36 cellular contexts compared by ENCODE assay signal in the genomic region with DNA sequence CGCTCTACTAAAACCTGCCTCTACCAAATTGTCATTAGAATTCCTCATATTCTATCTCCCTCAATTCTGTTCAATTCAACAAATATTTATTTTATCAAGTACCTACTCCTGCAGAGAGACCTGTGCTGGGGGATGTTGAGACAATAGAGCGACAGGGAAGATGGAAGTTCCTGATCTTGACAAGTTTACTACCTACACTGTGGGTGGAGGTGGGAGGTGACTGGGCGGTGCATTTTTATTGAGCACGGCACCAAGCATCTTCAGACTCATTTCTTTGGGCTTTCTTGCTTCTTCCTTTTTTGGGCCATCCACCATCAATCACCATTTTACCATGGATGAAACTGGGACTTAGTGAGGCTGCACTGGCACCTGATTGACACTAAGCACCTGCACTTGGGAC.
"Had no signal": no experiment of that assay in that cellular context is flagged by ENCODE, and none has a peak within 500 bp of the region (broad histone marks: within the 10 kb centered on the region; RNA-seq: fewer than 3 reads in every experiment).

No MANE protein-coding gene starts in this region.

- H3K27me3 Mint-ChIP-seq: activated naive CD8-positive, alpha-beta T cell treated with anti-CD3 and anti-CD28 coated beads for 36 hours had no signal

- H3K27me3 ChIP-seq: adrenal gland, body of pancreas, cardiac muscle cell had no signal

- H3K36me3 ChIP-seq: adrenal gland, cardiac muscle cell had no signal

- H3K27ac Mint-ChIP-seq: activated B cell treated with CpG ODN at 0.5 μM for 24 hours; activated CD4-positive, alpha-beta memory T cell treated with anti-CD3 and anti-CD28 coated beads for 36 hours; activated CD4-positive, alpha-beta T cell treated with anti-CD3 and anti-CD28 coated beads, Interleukin-2, amount 10 ng/mL, durations not matched to agents 24 days and 14 days; activated CD8-positive, alpha-beta T cell treated with anti-CD3 and anti-CD28 coated beads for 36 hours; activated naive CD4-positive, alpha-beta T cell treated with anti-CD3 and anti-CD28 coated beads for 36 hours; activated naive CD4-positive, alpha-beta T cell treated with anti-CD3 and anti-CD28 coated beads, Interleukin-2, amount 50 U/mL, for 72 hours; activated naive CD8-positive, alpha-beta T cell treated with anti-CD3 and anti-CD28 coated beads for 36 hours; activated T-cell treated with anti-CD3 and anti-CD28 coated beads, Interleukin-2, amount 50 U/mL, for 72 hours; activated T-helper 1 cell treated with anti-CD3 and anti-CD28 coated beads, Interleukin-12 subunit alpha, Interleukin-12 subunit beta, Interleukin-2, Interleukin-4 antibody, amounts not matched to agents 30 ng/mL and 10 ng/mL and 1 ng/mL, durations not matched to agents 14 hours and 24 hours and 36 hours; activated T-helper 17 cell treated with anti-CD3 and anti-CD28 coated beads, Interleukin-2, amount 50 U/mL, for 72 hours; T-helper 1 cell treated with Interleukin-12 subunit alpha and Interleukin-12 subunit beta and Interleukin-4 antibody, amounts not matched to agents 30 μg/mL and 1 μg/mL, for 36 hours; T-helper 2 cell treated with Interferon-gamma antibody and Interleukin-4, amounts not matched to agents 5 μg/mL and 100 μg/mL, for 36 hours had no signal

- H3K36me3 Mint-ChIP-seq: activated CD4-positive, alpha-beta memory T cell treated with anti-CD3 and anti-CD28 coated beads for 36 hours; activated naive CD4-positive, alpha-beta T cell treated with anti-CD3 and anti-CD28 coated beads, Interleukin-2, amount 50 U/mL, for 72 hours; activated naive CD8-positive, alpha-beta T cell treated with anti-CD3 and anti-CD28 coated beads for 36 hours had no signal

- H3K9me3 ChIP-seq: adrenal gland, body of pancreas had no signal

- H3K9me3 Mint-ChIP-seq: activated B cell treated with CpG ODN at 0.5 μM for 24 hours; activated CD4-positive, alpha-beta memory T cell treated with anti-CD3 and anti-CD28 coated beads for 36 hours; activated CD4-positive, alpha-beta T cell treated with anti-CD3 and anti-CD28 coated beads, Interleukin-2, amount 10 ng/mL, durations not matched to agents 24 days and 14 days; activated CD8-positive, alpha-beta T cell treated with anti-CD3 and anti-CD28 coated beads for 36 hours; activated naive CD4-positive, alpha-beta T cell treated with anti-CD3 and anti-CD28 coated beads for 36 hours; activated naive CD4-positive, alpha-beta T cell treated with anti-CD3 and anti-CD28 coated beads, Interleukin-2, amount 50 U/mL, for 72 hours; activated naive CD8-positive, alpha-beta T cell treated with anti-CD3 and anti-CD28 coated beads for 36 hours; activated T-cell treated with anti-CD3 and anti-CD28 coated beads, Interleukin-2, amount 50 U/mL, for 4 hours; activated T-cell treated with anti-CD3 and anti-CD28 coated beads, Interleukin-2, amount 50 U/mL, for 72 hours; activated T-helper 1 cell treated with anti-CD3 and anti-CD28 coated beads, Interleukin-12 subunit alpha, Interleukin-12 subunit beta, Interleukin-2, Interleukin-4 antibody, amounts not matched to agents 30 ng/mL and 10 ng/mL and 1 ng/mL, durations not matched to agents 14 hours and 24 hours and 36 hours; activated T-helper 17 cell treated with anti-CD3 and anti-CD28 coated beads, Interleukin-2, amount 50 U/mL, for 72 hours; central memory CD8-positive, alpha-beta T cell; T-helper 1 cell treated with Interleukin-12 subunit alpha and Interleukin-12 subunit beta and Interleukin-4 antibody, amounts not matched to agents 30 μg/mL and 1 μg/mL, for 36 hours; T-helper 2 cell treated with Interferon-gamma antibody and Interleukin-4, amounts not matched to agents 5 μg/mL and 100 μg/mL, for 36 hours had no signal

- H3K4me3 ChIP-seq: adrenal gland, body of pancreas, cardiac muscle cell had no signal

- H3K27ac ChIP-seq: adrenal gland, body of pancreas, cardiac muscle cell, VCaP had no signal

- DNase-seq: activated B cell treated with CpG ODN at 0.5 μM for 24 hours; activated CD4-positive, alpha-beta memory T cell treated with anti-CD3 and anti-CD28 coated beads for 36 hours; activated CD4-positive, alpha-beta T cell treated with anti-CD3 and anti-CD28 coated beads for 4 hours; activated CD4-positive, alpha-beta T cell treated with anti-CD3 and anti-CD28 coated beads, Interleukin-2, amount 10 ng/mL, durations not matched to agents 24 days and 14 days; activated CD4-positive, alpha-beta T cell treated with anti-CD3 and anti-CD28 coated beads, Interleukin-2, amount 50 U/mL, for 1 hour; activated CD4-positive, alpha-beta T cell treated with anti-CD3 and anti-CD28 coated beads, Interleukin-2, amount 50 U/mL, for 4 hours; activated CD4-positive, CD25-positive, alpha-beta regulatory T cell treated with anti-CD3 and anti-CD28 coated beads, Interleukin-2, amount 50 U/mL, for 72 hours; activated CD8-positive, alpha-beta memory T cell treated with anti-CD3 and anti-CD28 coated beads, Interleukin-2, amount 50 U/mL, for 4 hours; activated CD8-positive, alpha-beta T cell treated with anti-CD3 and anti-CD28 coated beads for 36 hours; activated effector memory CD4-positive, alpha-beta T cell treated with anti-CD3 and anti-CD28 coated beads, Interleukin-2, amount 50 U/mL, for 16 hours; activated gamma-delta T cell treated with Interleukin-2 at 50 U/mL for 16 hours; activated naive CD4-positive, alpha-beta T cell; activated naive CD4-positive, alpha-beta T cell treated with anti-CD3 and anti-CD28 coated beads for 36 hours; activated naive CD4-positive, alpha-beta T cell treated with anti-CD3 and anti-CD28 coated beads, Interleukin-2, amount 50 U/mL, for 16 hours; activated naive CD8-positive, alpha-beta T cell treated with anti-CD3 and anti-CD28 coated beads for 36 hours; activated T-cell treated with anti-CD3 and anti-CD28 coated beads for 4 hours; activated T-cell treated with anti-CD3 and anti-CD28 coated beads, Interleukin-2, amount 50 U/mL, for 1 hour; activated T-cell treated with anti-CD3 and anti-CD28 coated beads, Interleukin-2, amount 50 U/mL, for 4 hours; activated T-cell treated with anti-CD3 and anti-CD28 coated beads, Interleukin-2, amount 50 U/mL, for 72 hours; adrenal gland; amniotic stem cell; aorta; body of pancreas; caudate nucleus; cerebellar nuclear complex; T-helper 1 cell; T-helper 2 cell; T-helper 9 cell had no signal

- H3K4me3 Mint-ChIP-seq: activated B cell treated with CpG ODN at 0.5 μM for 24 hours; activated CD4-positive, alpha-beta memory T cell treated with anti-CD3 and anti-CD28 coated beads for 36 hours; activated CD4-positive, alpha-beta T cell treated with anti-CD3 and anti-CD28 coated beads, Interleukin-2, amount 10 ng/mL, durations not matched to agents 24 days and 14 days; activated CD8-positive, alpha-beta T cell treated with anti-CD3 and anti-CD28 coated beads for 36 hours; activated naive CD4-positive, alpha-beta T cell treated with anti-CD3 and anti-CD28 coated beads for 36 hours; activated naive CD8-positive, alpha-beta T cell treated with anti-CD3 and anti-CD28 coated beads for 36 hours; activated T-cell treated with anti-CD3 and anti-CD28 coated beads, Interleukin-2, amount 50 U/mL, for 4 hours; activated T-cell treated with anti-CD3 and anti-CD28 coated beads, Interleukin-2, amount 50 U/mL, for 72 hours; activated T-helper 1 cell treated with anti-CD3 and anti-CD28 coated beads, Interleukin-12 subunit alpha, Interleukin-12 subunit beta, Interleukin-2, Interleukin-4 antibody, amounts not matched to agents 30 ng/mL and 10 ng/mL and 1 ng/mL, durations not matched to agents 14 hours and 24 hours and 36 hours; activated T-helper 17 cell treated with anti-CD3 and anti-CD28 coated beads, Interleukin-2, amount 50 U/mL, for 72 hours; central memory CD8-positive, alpha-beta T cell; T-helper 1 cell treated with Interleukin-12 subunit alpha and Interleukin-12 subunit beta and Interleukin-4 antibody, amounts not matched to agents 30 μg/mL and 1 μg/mL, for 36 hours; T-helper 2 cell treated with Interferon-gamma antibody and Interleukin-4, amounts not matched to agents 5 μg/mL and 100 μg/mL, for 36 hours had no signal

- H3K4me1 ChIP-seq: body of pancreas had no signal

- H3K4me1 Mint-ChIP-seq: activated CD4-positive, alpha-beta T cell treated with anti-CD3 and anti-CD28 coated beads, Interleukin-2, amount 10 ng/mL, durations not matched to agents 24 days and 14 days; activated naive CD8-positive, alpha-beta T cell treated with anti-CD3 and anti-CD28 coated beads for 36 hours; activated T-helper 17 cell treated with anti-CD3 and anti-CD28 coated beads, Interleukin-2, amount 50 U/mL, for 72 hours; central memory CD8-positive, alpha-beta T cell had no signal

- ATAC-seq: activated CD8-positive, alpha-beta T cell treated with anti-CD3 and anti-CD28 coated beads for 36 hours; activated naive CD4-positive, alpha-beta T cell treated with anti-CD3 and anti-CD28 coated beads, Interleukin-2, amount 50 U/mL, for 72 hours; activated T-cell treated with anti-CD3 and anti-CD28 coated beads, Interleukin-2, amount 50 U/mL, for 4 hours; activated T-cell treated with anti-CD3 and anti-CD28 coated beads, Interleukin-2, amount 50 U/mL, for 72 hours; activated T-helper 17 cell treated with anti-CD3 and anti-CD28 coated beads, Interleukin-2, amount 50 U/mL, for 72 hours; body of pancreas had no signal
